ENCODE assay signal across 8 cellular contexts in genomic region chr11:18526521-18527296, GRCh38. TPM values are rescaled to one million over a fixed set of nuclear protein-coding genes. Genes with fewer than 3 reads are reported as not detected.
DNase-seq lines count a peak whose midpoint lies in the region; ATAC-seq and TF ChIP-seq lines count a peak whose summit lies in the region.

TSG101 (minus strand) TSS chr11:18526942; CDS start chr11:18526816, 126 bp downstream.

- intact Hi-C loops in CD4-positive, alpha-beta memory T cell (cut with micrococcal nuclease): loop anchor here (1.0 to 5.0 kb wide), 9 partner anchors 62 to 514 kb away; partner anchors contain the start of genes GTF2H1, HPS5, SAAL1 and SERGEF
- intact Hi-C loops in activated CD4-positive, alpha-beta memory T cell treated with anti-CD3 and anti-CD28 coated beads for 36 hours (cut with micrococcal nuclease): loop anchor here (1.0 to 5.0 kb wide), 10 partner anchors 61 to 420 kb away; partner anchors contain the start of genes GTF2H1, HPS5, LDHA and SAAL1
- intact Hi-C loops in dorsolateral prefrontal cortex (cut with DNase I): loop anchor here (2.0 to 10.0 kb wide), 8 partner anchors 61 to 204 kb away; partner anchors contain the start of genes GTF2H1 (in 2 of the 2), HPS5 (in 2 of the 2), UEVLD (in 2 of the 2) and LDHA (in 1 of the 2)

- peak within 1 kb of the TSS; percentile 96 to 97 for H3K9ac ChIP-seq in liver (ENCODE audit: low read depth in 1 of 2, low read length in 2 of 2)

- DNase-seq in CD4-positive, alpha-beta memory T cell: peak; percentile 91 to 94 (median 92)
- peak; percentile 89 for DNase-seq in HK-2 (ENCODE audit: unreplicated experiment)
- DNase-seq in NCI-H82 treated with DMSO at 0.1 percent for 48 hours (lab: John Stamatoyannopoulos, UW; ENCODE audit: unreplicated experiment): peak; percentile 56
- peak; percentile 95 for DNase-seq in activated CD4-positive, alpha-beta memory T cell treated with anti-CD3 and anti-CD28 coated beads for 36 hours
- DNase-seq in dorsolateral prefrontal cortex: peak; percentile 93 to 98 (median 96)
- peak; percentile 92 for DNase-seq in stimulated activated CD4-positive, alpha-beta T cell treated with anti-CD3 and anti-CD28 coated beads, Interleukin-4, amount 100 ng/mL, for 1 hour

- H3K9me3 ChIP-seq in CD4-positive, alpha-beta memory T cell (ENCODE audit: control insufficient read depth in 1 of 2, low read length in 2 of 2): no peaks in the 10 kb centered on the region
- H3K9me3 ChIP-seq in liver (ENCODE audit: control insufficient read depth in 4 of 4, low read length in 3 of 4): no peaks in the 10 kb centered on the region

- H3K4me1 Mint-ChIP-seq in CD4-positive, alpha-beta memory T cell: peaks cover 32 to 57% (median 42%) of the 10 kb centered on the region in 4 donors
- peaks cover 47% of the 10 kb centered on the region for H3K4me1 Mint-ChIP-seq in activated CD4-positive, alpha-beta memory T cell treated with anti-CD3 and anti-CD28 coated beads for 36 hours (ENCODE audit: low read depth)

- ATAC-seq in GM19455 (IDR thresholded peaks at IDR 0.05; ENCODE audit: unreplicated experiment): peak; percentile 97

- peaks cover 38% of the 10 kb centered on the region for H3K4me1 ChIP-seq in CD4-positive, alpha-beta memory T cell (ENCODE audit: insufficient read depth, low read length)
- peaks cover 2 to 22% (median 17%) of the 10 kb centered on the region in 4 donors for H3K4me1 ChIP-seq in liver (ENCODE audit: control insufficient read depth in 4 of 4, insufficient read depth in 4 of 4, low read length in 3 of 4)

- peak within 1 kb of the TSS; percentile 70 to 72 for H3K4me3 ChIP-seq in CD4-positive, alpha-beta memory T cell (ENCODE audit: low read length in 2 of 2)
- peak within 1 kb of the TSS; percentile 59 to 100 (median 96) for H3K4me3 ChIP-seq in dorsolateral prefrontal cortex
- H3K4me3 ChIP-seq in liver (ENCODE audit: low read depth in 1 of 3, low read length in 3 of 3): peak within 1 kb of the TSS; percentile 90 to 99 (median 92)

- H3K27ac Mint-ChIP-seq in CD4-positive, alpha-beta memory T cell: peak within 1 kb of the TSS; percentile 100
- peak within 1 kb of the TSS; percentile 100 for H3K27ac Mint-ChIP-seq in activated CD4-positive, alpha-beta memory T cell treated with anti-CD3 and anti-CD28 coated beads for 36 hours

- H3K9me3 Mint-ChIP-seq in CD4-positive, alpha-beta memory T cell: peaks cover 0 to 2% (median 0%) of the 10 kb centered on the region in 8 donors
- no peaks in the 10 kb centered on the region for H3K9me3 Mint-ChIP-seq in activated CD4-positive, alpha-beta memory T cell treated with anti-CD3 and anti-CD28 coated beads for 36 hours

- CTCF ChIA-PET in CD4-positive, alpha-beta memory T cell (lab: Charles Lee; ENCODE audit: partially characterized antibody): interaction anchor here (0.6 to 2.6 kb wide), 22 partner anchors 11 to 421 kb away, joined by 3 to 13 read pairs (median 4); partner anchors contain the start of genes LDHA and SAAL1
- CTCF ChIA-PET in activated CD4-positive, alpha-beta memory T cell treated with anti-CD3 and anti-CD28 coated beads for 36 hours (lab: Charles Lee): interaction anchor here (0.5 to 4.0 kb wide), 17 partner anchors 9 to 535 kb away, joined by 3 to 17 read pairs (median 4); partner anchors contain the start of genes SAAL1 and SPTY2D1

- H3K27ac ChIP-seq in CD4-positive, alpha-beta memory T cell (ENCODE audit: low read depth, low read length): peak within 1 kb of the TSS; percentile 99
- H3K27ac ChIP-seq in dorsolateral prefrontal cortex: peak within 1 kb of the TSS; percentile 45 to 97 (median 89)
- H3K27ac ChIP-seq in liver (ENCODE audit: low read depth in 1 of 2, low read length in 2 of 2): peak within 1 kb of the TSS; percentile 87 to 94

- whole genome bisulfite sequencing in liver: under 1% methylated on average over 57 of the region's 57 CpGs

- peak within 1 kb of the TSS; percentile 99 to 100 (median 100) for H3K4me3 Mint-ChIP-seq in CD4-positive, alpha-beta memory T cell
- peak within 1 kb of the TSS; percentile 100 for H3K4me3 Mint-ChIP-seq in activated CD4-positive, alpha-beta memory T cell treated with anti-CD3 and anti-CD28 coated beads for 36 hours

- TF ChIP-seq RAD21 in liver (IDR thresholded peaks at IDR 0.05): no peak

- TF ChIP-seq CTCF in dorsolateral prefrontal cortex (IDR thresholded peaks at IDR 0.05 in 54 of 56, conservative IDR thresholded peaks at IDR 0.05 in 2 of 56; ENCODE audit: low read depth in 1 of 56, partially characterized antibody in 56 of 56): peak in 18 of 56 donors; percentile 7 to 39 (median 16)
- no peak for TF ChIP-seq CTCF in liver (IDR thresholded peaks at IDR 0.05; ENCODE audit: low read depth, low read length, missing input control)

- H3K36me3 Mint-ChIP-seq in CD4-positive, alpha-beta memory T cell: peaks cover 15 to 41% of the 10 kb centered on the region in 2 donors
- peaks cover 5% of the 10 kb centered on the region for H3K36me3 Mint-ChIP-seq in activated CD4-positive, alpha-beta memory T cell treated with anti-CD3 and anti-CD28 coated beads for 36 hours

- POLR2A ChIA-PET in CD4-positive, alpha-beta memory T cell (lab: Charles Lee; ENCODE audit: partially characterized antibody): interaction anchor here (0.6 to 3.1 kb wide), 32 partner anchors 9 to 513 kb away, joined by 3 to 55 read pairs (median 6); partner anchors contain the start of genes GTF2H1, HPS5, LDHA and SAAL1
- POLR2A ChIA-PET in activated CD4-positive, alpha-beta memory T cell treated with anti-CD3 and anti-CD28 coated beads for 36 hours (lab: Charles Lee): interaction anchor here (0.5 to 3.6 kb wide), 19 partner anchors 11 to 517 kb away, joined by 3 to 28 read pairs (median 5); partner anchors contain the start of genes GTF2H1, HPS5, LDHA and SPTY2D1

- no peaks in the 10 kb centered on the region for H3K36me3 ChIP-seq in CD4-positive, alpha-beta memory T cell (ENCODE audit: insufficient read depth, low read length)
- no peaks in the 10 kb centered on the region for H3K36me3 ChIP-seq in liver (ENCODE audit: control insufficient read depth in 4 of 4, insufficient read depth in 3 of 4, low read depth in 1 of 4, low read length in 3 of 4)

- H3K27me3 Mint-ChIP-seq in CD4-positive, alpha-beta memory T cell: no peaks in the 10 kb centered on the region
- H3K27me3 Mint-ChIP-seq in activated CD4-positive, alpha-beta memory T cell treated with anti-CD3 and anti-CD28 coated beads for 36 hours: no peaks in the 10 kb centered on the region

- no peaks in the 10 kb centered on the region for H3K27me3 ChIP-seq in CD4-positive, alpha-beta memory T cell (ENCODE audit: insufficient read depth, low read length)
- H3K27me3 ChIP-seq in dorsolateral prefrontal cortex (no peaks in the 10 kb centered on the region), liver (ENCODE audit: control insufficient read depth in 4 of 4, insufficient read depth in 4 of 4, low read length in 3 of 4) (no peaks in the 10 kb centered on the region)

TF ChIP-seq in liver, 16 proteins besides CTCF, POLR2A, EP300 and RAD21 (continues in another document):
- TF ChIP-seq FOXA1 (IDR thresholded peaks at IDR 0.05): peak; percentile 3
- TF ChIP-seq SP1 (IDR thresholded peaks at IDR 0.05): peak; percentile 49
- no peak for TF ChIP-seq REST (IDR thresholded peaks at IDR 0.05)
- peak; percentile 77 for TF ChIP-seq MAX (IDR thresholded peaks at IDR 0.05)
- no peak for TF ChIP-seq HNF4G (IDR thresholded peaks at IDR 0.05)
- peak; percentile 13 for TF ChIP-seq ATF3 (IDR thresholded peaks at IDR 0.05)
- peak; percentile 63 for TF ChIP-seq YY1 (IDR thresholded peaks at IDR 0.05)
- peak; percentile 98 to 100 for TF ChIP-seq GABPA (IDR thresholded peaks at IDR 0.05 in 1 of 2, conservative IDR thresholded peaks at IDR 0.05 in 1 of 2)
- peak; percentile 50 to 52 for TF ChIP-seq EGR1 (IDR thresholded peaks at IDR 0.05; ENCODE audit: low read depth in 2 of 2)
- no peak for TF ChIP-seq HNF4A (conservative IDR thresholded peaks at IDR 0.05)
- TF ChIP-seq TAF1 (conservative IDR thresholded peaks at IDR 0.05): peak; percentile 42
- peak; percentile 9 for TF ChIP-seq FOXA2 (IDR thresholded peaks at IDR 0.05)
- TF ChIP-seq JUND (IDR thresholded peaks at IDR 0.05): no peak

RNA-seq across cellular contexts. Expression of gene TSG101, which starts in this region (rescaled TPM):
- 10 to 100 TPM; 40.0 to 41.2 TPM for total RNA-seq in CD4-positive, alpha-beta memory T cell
- polyA plus RNA-seq in CD4-positive, alpha-beta memory T cell: 10 to 100 TPM; 59.4 to 64.2 TPM
- total RNA-seq in activated CD4-positive, alpha-beta memory T cell treated with anti-CD3 and anti-CD28 coated beads for 36 hours: 10 to 100 TPM; 41.7 to 45.6 TPM
- total RNA-seq in dorsolateral prefrontal cortex (10 to 100 TPM; 26.8 to 73.5 (median 51.6) TPM), liver (10 to 100 TPM; 41.1 to 53.1 TPM)
- 10 to 100 TPM; 29.7 to 34.6 TPM for polyA plus RNA-seq in liver

Comparison
In these comparisons a context has a peak if more than half of its experiments do, and no peak if none do; other contexts are left out.
1. Peak in every context shown above with its lines: DNase-seq, ATAC-seq, H3K4me3 ChIP-seq and H3K27ac ChIP-seq.